Comparison of ENCODE assay signal across 11 cellular contexts in genomic region chr5:159405611-159406031, GRCh38.
DNase-seq lines count a peak whose midpoint lies in the region; ATAC-seq lines count a peak whose summit lies in the region.
"Had no signal": no experiment of that assay in that cellular context is flagged by ENCODE, and none has a peak within 500 bp of the region (broad histone marks: within the 10 kb centered on the region; RNA-seq: fewer than 3 reads in every experiment).

No MANE protein-coding gene starts in this region.

- no peaks in the 10 kb centered on the region for H3K79me1 ChIP-seq in mesendoderm (ENCODE audit: low read length)

- H3K27me3 ChIP-seq in mesendoderm (ENCODE audit: insufficient read depth, low read length, poor library complexity) (no peaks in the 10 kb centered on the region), SJCRH30 (no peaks in the 10 kb centered on the region; the same call in 1 of the 2 replicates)

- H3K4me1 ChIP-seq in mesendoderm (ENCODE audit: control insufficient read depth, low read depth, low read length) = no peaks in the 10 kb centered on the region
- H3K4me1 ChIP-seq in SJCRH30 = no peaks in the 10 kb centered on the region

- H3K36me3 ChIP-seq in mesendoderm (ENCODE audit: control insufficient read depth, insufficient read depth, low read length) (no peaks in the 10 kb centered on the region), SJCRH30 (no peaks in the 10 kb centered on the region)

- peak overlapping the region; percentile 21 for H3K18ac ChIP-seq in mesendoderm (ENCODE audit: low read length)

- H2BK120ac ChIP-seq in mesendoderm (ENCODE audit: low read depth, low read length) = no peak overlapping the region

- no peak overlapping the region for H2AK5ac ChIP-seq in mesendoderm (ENCODE audit: low read length)

- H3K9ac ChIP-seq in mesendoderm (ENCODE audit: low read length) = no peak overlapping the region

- no peak overlapping the region for H3K27ac ChIP-seq in mesendoderm (ENCODE audit: low read depth, low read length)
- H3K27ac ChIP-seq in SJCRH30 = no peak overlapping the region

- no peak overlapping the region for H2BK15ac ChIP-seq in mesendoderm (replicated peaks; ENCODE audit: low read depth)

- no peak overlapping the region for H4K8ac ChIP-seq in mesendoderm (ENCODE audit: low read depth, low read length)

- H3K56ac ChIP-seq in mesendoderm (ENCODE audit: low read length) = no peak overlapping the region

- H3K23ac ChIP-seq in mesendoderm (ENCODE audit: low read length) = no peak overlapping the region

- no peak overlapping the region for H3K4me3 ChIP-seq in mesendoderm (ENCODE audit: low read length)
- H3K4me3 ChIP-seq in SJCRH30 = no peak overlapping the region

- H3K4ac ChIP-seq in mesendoderm (ENCODE audit: low read depth, low read length) = no peak overlapping the region

- no CpG with 5 or more reads among the region's 5 CpGs for WGBS in mesendoderm (ENCODE audit: extremely low coverage, insufficient coverage, low lambda C conversion rate)

- no peaks in the 10 kb centered on the region for H3K79me2 ChIP-seq in mesendoderm (ENCODE audit: control insufficient read depth, insufficient read depth, low read length)

- H4K5ac ChIP-seq in mesendoderm (ENCODE audit: low read length) = no peak overlapping the region

- no peak for DNase-seq in mesendoderm
- no peak for DNase-seq in NCI-H1105 treated with DMSO at 0.1 percent for 48 hours (lab: John Stamatoyannopoulos, UW)
- DNase-seq in cardiac septum (ENCODE audit: low spot score) = no peak
- no peak for DNase-seq in SJCRH30
- DNase-seq: activated naive CD4-positive, alpha-beta T cell; DMS79 treated with DMSO at 0.1 percent for 48 hours; NCI-H2107; T-helper 9 cell had no signal

- no peak overlapping the region for H3K4me2 ChIP-seq in mesendoderm (ENCODE audit: low read length)

- H3K9me3 ChIP-seq in SJCRH30 (replicated peaks) = no peaks in the 10 kb centered on the region

- ATAC-seq in GM19023 (IDR thresholded peaks at IDR 0.05; ENCODE audit: unreplicated experiment) (peak; percentile 71), HG02571 (IDR thresholded peaks at IDR 0.05; ENCODE audit: unreplicated experiment) (peak; percentile 65), HG03460 (IDR thresholded peaks at IDR 0.05; ENCODE audit: unreplicated experiment) (peak; percentile 66)

- intact Hi-C loops in cardiac septum (cut with DNase I) = no loop called here

- no peak overlapping the region for H2BK5ac ChIP-seq in mesendoderm (ENCODE audit: low read length)
